ENCODE assay signal across 32 cellular contexts in the genomic region with DNA sequence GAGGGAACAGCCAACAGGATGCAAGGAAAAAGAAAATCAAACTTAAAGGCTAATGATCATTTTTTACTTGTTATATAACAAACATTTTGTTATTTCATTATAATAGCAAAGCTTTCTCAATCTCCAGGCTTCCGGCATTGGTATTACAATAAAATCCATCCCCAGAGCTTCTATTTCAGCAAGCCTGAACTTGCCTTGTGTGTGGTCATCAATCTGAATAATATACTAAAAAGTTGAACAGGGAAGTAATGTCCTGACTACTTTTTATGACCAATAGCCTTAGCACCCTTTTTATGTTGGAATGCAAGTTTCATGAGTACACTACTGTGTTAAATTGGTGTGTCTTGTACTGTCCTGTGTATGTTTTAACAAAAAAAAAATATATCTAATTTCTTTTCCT.
"Had no signal": no experiment of that assay in that cellular context is flagged by ENCODE, and none has a peak within 500 bp of the region (broad histone marks: within the 10 kb centered on the region; RNA-seq: fewer than 3 reads in every experiment).

No MANE protein-coding gene starts in this region.

- H3K4me1 ChIP-seq: parathyroid adenoma, upper lobe of right lung had no signal

- DNase-seq: activated CD4-positive, alpha-beta memory T cell treated with anti-CD3 and anti-CD28 coated beads, Interleukin-2, amount 10 ng/mL, durations not matched to agents 7 days and 5 days; activated CD4-positive, alpha-beta T cell treated with anti-CD3 and anti-CD28 coated beads for 1 hour; activated CD4-positive, alpha-beta T cell treated with anti-CD3 and anti-CD28 coated beads, Interleukin-2, amount 10 ng/mL, durations not matched to agents 7 days and 5 days; activated CD8-positive, alpha-beta memory T cell treated with anti-CD3 and anti-CD28 coated beads, Interleukin-2, amount 50 U/mL, for 48 hours; activated gamma-delta T cell; activated naive CD4-positive, alpha-beta T cell treated with anti-CD3 and anti-CD28 coated beads, Interleukin-2, amount 10 ng/mL, durations not matched to agents 7 days and 5 days; activated naive CD8-positive, alpha-beta T cell treated with anti-CD3 and anti-CD28 coated beads, Interleukin-2, amount 10 ng/mL, durations not matched to agents 7 days and 5 days; activated T-cell treated with anti-CD3 and anti-CD28 coated beads, Interleukin-2, amount 50 U/mL, for 24 hours; caudate nucleus; cortex of kidney; effector memory CD8-positive, alpha-beta T cell; esophagus squamous epithelium; heart right ventricle; islet precursor cell; left cardiac atrium; mesendoderm; natural killer cell; occipital lobe; right cardiac atrium; stimulated activated CD4-positive, alpha-beta T cell treated with anti-CD3 and anti-CD28 coated beads, Interleukin-15, amount 100 ng/mL, for 24 hours; stimulated activated CD4-positive, alpha-beta T cell treated with anti-CD3 and anti-CD28 coated beads, Interleukin-2, amount 100 ng/mL, for 24 hours; stimulated activated naive CD4-positive, alpha-beta T cell; T-helper 17 cell; T1000; tibial artery; upper lobe of right lung had no signal

- H3K9me3 ChIP-seq: gastroesophageal sphincter, suprapubic skin, tibial artery, upper lobe of right lung had no signal

- H3K4me3 ChIP-seq: ascending aorta, esophagus squamous epithelium, gastroesophageal sphincter, heart right ventricle, neural progenitor cell, suprapubic skin, tibial artery, upper lobe of right lung had no signal

- FAIRE-seq: endothelial cell of umbilical vein had no signal

- H3K36me3 ChIP-seq: esophagus squamous epithelium, gastroesophageal sphincter, neural progenitor cell, suprapubic skin, tibial artery, upper lobe of right lung had no signal

- H3K27ac ChIP-seq: ascending aorta, esophagus squamous epithelium, gastroesophageal sphincter, heart right ventricle, parathyroid adenoma, suprapubic skin, tibial artery, upper lobe of right lung had no signal
